ENCODE assay signal across 1 cellular context in the genomic region with DNA sequence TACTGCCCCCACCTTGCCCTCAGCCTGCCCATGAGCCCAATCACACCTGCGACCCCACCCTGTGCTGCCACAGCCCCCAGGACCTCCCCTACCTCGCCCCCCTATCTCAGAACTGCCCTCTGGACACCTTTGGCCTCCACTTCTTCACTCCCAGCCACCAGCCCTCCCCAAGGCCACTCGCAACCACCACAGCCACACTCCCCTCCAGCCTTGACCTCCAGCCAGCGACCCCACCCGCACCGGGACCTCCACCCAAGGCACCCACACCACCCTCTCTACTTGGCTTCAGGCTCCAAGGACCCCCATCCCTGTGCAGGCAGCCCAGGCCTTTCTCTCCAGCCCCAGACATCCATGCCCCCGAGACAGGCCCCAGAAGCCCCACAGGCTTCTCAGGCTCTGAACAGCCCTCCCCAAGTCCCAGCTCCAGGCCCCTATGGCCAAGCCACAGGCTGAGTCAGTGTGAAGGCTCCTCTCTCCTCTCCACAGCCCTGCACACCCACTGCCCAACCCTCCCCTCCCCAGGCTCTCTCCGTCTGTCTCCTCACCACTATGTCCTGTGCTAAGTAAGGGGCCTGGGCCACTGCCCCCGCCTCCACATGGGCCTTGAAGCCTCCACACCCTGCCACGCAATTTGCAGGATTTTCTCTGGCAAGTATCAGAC.
TF ChIP-seq lines count a peak whose summit lies in the region.

No MANE protein-coding gene starts in this region.

TF ChIP-seq in HEK293T, 16 proteins besides CTCF, POLR2A, EP300 and RAD21 (continued from another document):
- no peak for TF ChIP-seq CTBP1 (IDR thresholded peaks at IDR 0.05; ENCODE audit: borderline replicate concordance)
- no peak for TF ChIP-seq FOXM1 (IDR thresholded peaks at IDR 0.05; ENCODE audit: borderline replicate concordance)
